Comparison of ENCODE assay signal across 1 cellular context in genomic region chr16:88886311-88886914, GRCh38.
TF ChIP-seq lines count a peak whose summit lies in the region.

No MANE protein-coding gene starts in this region.

TF ChIP-seq in K562, 482 proteins besides CTCF, POLR2A, EP300 and RAD21:
- TF ChIP-seq FIP1L1 (IDR thresholded peaks at IDR 0.05; ENCODE audit: low read depth, low read length, poor library complexity, severe bottlenecking) (peak; percentile 16), POLR2AphosphoS2 (IDR thresholded peaks at IDR 0.05; ENCODE audit: low read length) (peak; percentile 65; the same call in 1 of the 2 replicates), ZNF197 (CRISPR knock-in tag; IDR thresholded peaks at IDR 0.05; ENCODE audit: low read depth) (no peak), ZNF253 (CRISPR knock-in tag; conservative IDR thresholded peaks at IDR 0.05) (no peak), PRPF4 (IDR thresholded peaks at IDR 0.05; ENCODE audit: insufficient read depth, low read depth, low read length, poor library complexity, severe bottlenecking) (no peak), ZBTB9 (CRISPR knock-in tag; IDR thresholded peaks at IDR 0.05) (peak; percentile 87), RBM22 (IDR thresholded peaks at IDR 0.05; ENCODE audit: low read depth, low read length, poor library complexity, severe bottlenecking) (peak; percentile 92), POLR2G (IDR thresholded peaks at IDR 0.05; ENCODE audit: low read depth, low read length) (peak; percentile 65), SUPT5H (IDR thresholded peaks at IDR 0.05) (0 out of 2 replicates have a peak, but pooled peaks have one; percentile 32)
